In genomic region chr19:46775642-46776258, GRCh38 we compare ENCODE assay signal across 28 cellular contexts.
"Had no signal": no experiment of that assay in that cellular context is flagged by ENCODE, and none has a peak within 500 bp of the region (broad histone marks: within the 10 kb centered on the region; RNA-seq: fewer than 3 reads in every experiment).

No MANE protein-coding gene starts in this region.

- H3K27ac ChIP-seq: left ventricle myocardium inferior, parathyroid adenoma, psoas muscle, right atrium auricular region, skin epidermis, tibial nerve, uterus had no signal

- H3K9me3 ChIP-seq: left ventricle myocardium inferior, mucosa of descending colon, psoas muscle, right atrium auricular region, tibial nerve, uterus had no signal

- DNase-seq: hypothalamus; immature natural killer cell; kidney; left colon; left ventricle myocardium inferior; mesendoderm; midbrain; mucosa of descending colon; naive thymus-derived CD4-positive, alpha-beta T cell; nucleus accumbens; psoas muscle; stimulated activated CD4-positive, alpha-beta T cell treated with anti-CD3 and anti-CD28 coated beads, Interleukin-12 subunit alpha, Interleukin-12 subunit beta, amount 100 ng/mL, for 4 hours; stimulated activated CD4-positive, alpha-beta T cell treated with anti-CD3 and anti-CD28 coated beads, Interleukin-15, amount 100 ng/mL, for 24 hours; stimulated activated CD4-positive, alpha-beta T cell treated with anti-CD3 and anti-CD28 coated beads, Interleukin-4, amount 100 ng/mL, for 24 hours; stimulated activated naive CD4-positive, alpha-beta T cell treated with Interleukin-2 at 50 U/mL for 16 hours; stimulated activated naive CD8-positive, alpha-beta T cell treated with anti-CD3 and anti-CD28 coated beads, Interleukin-15, amount 100 ng/mL, for 72 hours; substantia nigra; uterus had no signal

- H3K27me3 ChIP-seq: right atrium auricular region, tibial nerve, uterus had no signal

- ATAC-seq: left colon; mucosa of descending colon; naive thymus-derived CD4-positive, alpha-beta T cell; natural killer cell treated with Interleukin-12 subunit alpha and Interleukin-12 subunit beta and Interleukin-15 and Interleukin-18, amount 100 ng/mL, for 72 hours; psoas muscle; sciatic nerve; stimulated activated memory B cell treated with anti-CD40 and anti-IgM and Interleukin-4, amounts not matched to agents 10 μg/mL and 1 μg/mL and 100 μg/mL, for 72 hours; stimulated activated naive CD8-positive, alpha-beta T cell treated with anti-CD3 and anti-CD28 coated beads, Interleukin-15, amount 100 ng/mL, for 72 hours had no signal

- H3K36me3 ChIP-seq: uterus had no signal

- H3K4me3 Mint-ChIP-seq: immature natural killer cell; naive thymus-derived CD4-positive, alpha-beta T cell; natural killer cell treated with Interleukin-12 subunit alpha and Interleukin-12 subunit beta and Interleukin-15 and Interleukin-18, amount 100 ng/mL, for 72 hours; neural crest cell; stimulated activated memory B cell treated with anti-CD40 and anti-IgM and Interleukin-4, amounts not matched to agents 10 μg/mL and 1 μg/mL and 100 μg/mL, for 72 hours; stimulated activated naive CD8-positive, alpha-beta T cell treated with anti-CD3 and anti-CD28 coated beads, Interleukin-15, amount 100 ng/mL, for 72 hours; type B pancreatic cell had no signal

- H3K4me1 Mint-ChIP-seq: neural crest cell had no signal

- H3K4me3 ChIP-seq: left ventricle myocardium inferior, lung, mucosa of descending colon, psoas muscle, right atrium auricular region, skin epidermis, tibial nerve, uterus had no signal

- H3K9me3 Mint-ChIP-seq: immature natural killer cell; natural killer cell treated with Interleukin-12 subunit alpha and Interleukin-12 subunit beta and Interleukin-15 and Interleukin-18, amount 100 ng/mL, for 72 hours; neural crest cell; stimulated activated memory B cell treated with anti-CD40 and anti-IgM and Interleukin-4, amounts not matched to agents 10 μg/mL and 1 μg/mL and 100 μg/mL, for 72 hours; stimulated activated naive CD8-positive, alpha-beta T cell treated with anti-CD3 and anti-CD28 coated beads, Interleukin-15, amount 100 ng/mL, for 72 hours; type B pancreatic cell had no signal

- H3K27me3 Mint-ChIP-seq: naive thymus-derived CD4-positive, alpha-beta T cell; natural killer cell treated with Interleukin-12 subunit alpha and Interleukin-12 subunit beta and Interleukin-15 and Interleukin-18, amount 100 ng/mL, for 72 hours; stimulated activated memory B cell treated with anti-CD40 and anti-IgM and Interleukin-4, amounts not matched to agents 10 μg/mL and 1 μg/mL and 100 μg/mL, for 72 hours; stimulated activated naive CD8-positive, alpha-beta T cell treated with anti-CD3 and anti-CD28 coated beads, Interleukin-15, amount 100 ng/mL, for 72 hours; type B pancreatic cell had no signal

- H3K4me1 ChIP-seq: left ventricle myocardium inferior, parathyroid adenoma, psoas muscle, right atrium auricular region, uterus had no signal

- H3K27ac Mint-ChIP-seq: stimulated activated memory B cell treated with anti-CD40 and anti-IgM and Interleukin-4, amounts not matched to agents 10 μg/mL and 1 μg/mL and 100 μg/mL, for 72 hours; type B pancreatic cell had no signal
